15 cellular contexts compared by ENCODE assay signal in genomic region chr14:34129927-34130552, GRCh38.
"Had no signal": no experiment of that assay in that cellular context is flagged by ENCODE, and none has a peak within 500 bp of the region (broad histone marks: within the 10 kb centered on the region; RNA-seq: fewer than 3 reads in every experiment).

No MANE protein-coding gene starts in this region.

- FAIRE-seq: kidney, pancreas had no signal

- ATAC-seq: activated CD8-positive, alpha-beta T cell treated with anti-CD3 and anti-CD28 coated beads for 36 hours; body of pancreas; effector memory CD8-positive, alpha-beta T cell; natural killer cell; WTC11 had no signal

- H3K27me3 Mint-ChIP-seq: activated T-cell treated with anti-CD3 and anti-CD28 coated beads, Interleukin-2, amount 50 U/mL, for 24 hours had no signal

- H3K27ac Mint-ChIP-seq: activated CD8-positive, alpha-beta T cell treated with anti-CD3 and anti-CD28 coated beads for 36 hours; activated naive CD4-positive, alpha-beta T cell treated with anti-CD3 and anti-CD28 coated beads for 36 hours; activated T-cell treated with anti-CD3 and anti-CD28 coated beads, Interleukin-2, amount 50 U/mL, for 24 hours; effector memory CD8-positive, alpha-beta T cell; natural killer cell; stimulated activated naive CD8-positive, alpha-beta T cell treated with anti-CD3 and anti-CD28 coated beads, Interleukin-15, Interleukin-2, amounts not matched to agents 100 ng/mL and 50 ng/mL, for 24 hours; WTC11 had no signal

- DNase-seq: activated CD4-positive, alpha-beta T cell treated with anti-CD3 and anti-CD28 coated beads for 4 hours; activated CD8-positive, alpha-beta T cell treated with anti-CD3 and anti-CD28 coated beads for 36 hours; activated naive CD4-positive, alpha-beta T cell treated with anti-CD3 and anti-CD28 coated beads for 36 hours; activated T-cell treated with anti-CD3 and anti-CD28 coated beads, Interleukin-2, amount 50 U/mL, for 24 hours; body of pancreas; effector memory CD8-positive, alpha-beta T cell; foreskin fibroblast; glutamatergic neuron; kidney; mesendoderm; natural killer cell; pancreas; upper lobe of left lung had no signal

- H3K27ac ChIP-seq: body of pancreas, pancreas, upper lobe of left lung had no signal

- H3K27me3 ChIP-seq: body of pancreas, pancreas, upper lobe of left lung had no signal

- H3K36me3 ChIP-seq: pancreas, upper lobe of left lung had no signal

- H3K9me3 ChIP-seq: body of pancreas, pancreas, upper lobe of left lung had no signal

- H3K4me1 ChIP-seq: body of pancreas, pancreas had no signal

- H3K4me3 Mint-ChIP-seq: activated CD8-positive, alpha-beta T cell treated with anti-CD3 and anti-CD28 coated beads for 36 hours; activated naive CD4-positive, alpha-beta T cell treated with anti-CD3 and anti-CD28 coated beads for 36 hours; activated T-cell treated with anti-CD3 and anti-CD28 coated beads, Interleukin-2, amount 50 U/mL, for 24 hours; effector memory CD8-positive, alpha-beta T cell; natural killer cell; stimulated activated naive CD8-positive, alpha-beta T cell treated with anti-CD3 and anti-CD28 coated beads, Interleukin-15, Interleukin-2, amounts not matched to agents 100 ng/mL and 50 ng/mL, for 24 hours; WTC11 had no signal

- H3K9me3 Mint-ChIP-seq: activated CD8-positive, alpha-beta T cell treated with anti-CD3 and anti-CD28 coated beads for 36 hours; activated naive CD4-positive, alpha-beta T cell treated with anti-CD3 and anti-CD28 coated beads for 36 hours; activated T-cell treated with anti-CD3 and anti-CD28 coated beads, Interleukin-2, amount 50 U/mL, for 24 hours; stimulated activated naive CD8-positive, alpha-beta T cell treated with anti-CD3 and anti-CD28 coated beads, Interleukin-15, Interleukin-2, amounts not matched to agents 100 ng/mL and 50 ng/mL, for 24 hours; WTC11 had no signal

- H3K36me3 Mint-ChIP-seq: natural killer cell, WTC11 had no signal

- H3K4me3 ChIP-seq: body of pancreas, pancreas, upper lobe of left lung had no signal

- H3K4me1 Mint-ChIP-seq: natural killer cell, WTC11 had no signal
